ENCODE assay signal across 15 cellular contexts in genomic region chr3:84487296-84487695, GRCh38.
DNase-seq lines count a peak whose midpoint lies in the region; ATAC-seq and TF ChIP-seq lines count a peak whose summit lies in the region.
"Had no signal": no experiment of that assay in that cellular context is flagged by ENCODE, and none has a peak within 500 bp of the region (broad histone marks: within the 10 kb centered on the region; RNA-seq: fewer than 3 reads in every experiment).

No MANE protein-coding gene starts in this region.

- no peaks in the 10 kb centered on the region for H3K36me3 ChIP-seq in BE2C
- no peaks in the 10 kb centered on the region for H3K36me3 ChIP-seq in GM23338 (ENCODE audit: insufficient read depth)
- no peaks in the 10 kb centered on the region for H3K36me3 ChIP-seq in left lung

- no peaks in the 10 kb centered on the region for H3F3A ChIP-seq in GM23338 (replicated peaks; ENCODE audit: low read depth)

- H3K27me3 Mint-ChIP-seq in GM23338 (ENCODE audit: insufficient read depth, low read depth, poor library complexity) = no peaks in the 10 kb centered on the region
- H3K27me3 Mint-ChIP-seq in WTC11 (ENCODE audit: low read depth) = peaks cover 74% of the 10 kb centered on the region
- H3K27me3 Mint-ChIP-seq: CD4-positive, alpha-beta T cell had no signal

- POLR2A ChIA-PET in WTC11 (lab: Charles Lee) = no interaction called here

- H2AFZ ChIP-seq in GM23338 = no peak overlapping the region

- DNase-seq in BE2C (peak; percentile 68), GM23338 (ENCODE audit: low spot score) (peak; percentile 2), WTC11 (ENCODE audit: low spot score) (no peak), left kidney (ENCODE audit: low read depth, low spot score) (peak; percentile 25), left lung (no peak), globus pallidus (ENCODE audit: low spot score) (no peak)
- DNase-seq: ACHN; CD4-positive, alpha-beta T cell; DMS153; DMS79; GDM1; H9; KG1 had no signal

- H3K9me3 Mint-ChIP-seq in GM23338 (peaks cover 23% of the 10 kb centered on the region), WTC11 (peaks cover 30% of the 10 kb centered on the region)

- H3K36me3 Mint-ChIP-seq in GM23338 (ENCODE audit: low read depth) (peaks cover 17% of the 10 kb centered on the region; the same call in 2 of the 3 replicates), WTC11 (peaks cover 11% of the 10 kb centered on the region)

- TF ChIP-seq CTCF in BE2C (IDR thresholded peaks at IDR 0.05; ENCODE audit: low read depth, low read length) (no peak), GM23338 (conservative IDR thresholded peaks at IDR 0.05; ENCODE audit: low read depth in 2 of 2) (no peak), WTC11 (IDR thresholded peaks at IDR 0.05) (no peak), left lung (IDR thresholded peaks at IDR 0.05) (no peak)

- H3K27ac Mint-ChIP-seq in GM23338 = no peak overlapping the region
- no peak overlapping the region for H3K27ac Mint-ChIP-seq in WTC11
- H3K27ac Mint-ChIP-seq: CD4-positive, alpha-beta T cell had no signal

- H3K4me2 ChIP-seq in GM23338 = no peak overlapping the region

- peaks cover 4% of the 10 kb centered on the region; the same call in 1 of the 2 replicates for H3K9me3 ChIP-seq in BE2C
- peaks cover 0 to 12% of the 10 kb centered on the region in 2 donors for H3K9me3 ChIP-seq in left lung

- no peaks in the 10 kb centered on the region for H3K79me2 ChIP-seq in GM23338 (replicated peaks; ENCODE audit: insufficient read depth)

- no peak overlapping the region for H3K4me3 Mint-ChIP-seq in GM23338
- no peak overlapping the region for H3K4me3 Mint-ChIP-seq in WTC11
- H3K4me3 Mint-ChIP-seq: CD4-positive, alpha-beta T cell; H9 had no signal

- H3K27me3 ChIP-seq in BE2C (no peaks in the 10 kb centered on the region), GM23338 (ENCODE audit: insufficient read depth) (no peaks in the 10 kb centered on the region), left lung (no peaks in the 10 kb centered on the region)

- no peaks in the 10 kb centered on the region for H3K9me2 ChIP-seq in GM23338 (ENCODE audit: insufficient read depth)

- ATAC-seq in GM23338 = no peak; the same call in 1 of the 3 replicates
- ATAC-seq in WTC11 = peak; percentile 80
- no peak for ATAC-seq in HG03432 (IDR thresholded peaks at IDR 0.05; ENCODE audit: unreplicated experiment)
- no peak for ATAC-seq in left lung

- H4K20me1 ChIP-seq in GM23338 (replicated peaks; ENCODE audit: insufficient read depth) = no peaks in the 10 kb centered on the region

- H3K4me1 Mint-ChIP-seq in GM23338 = peaks cover 12% of the 10 kb centered on the region; the same call in 2 of the 3 replicates
- H3K4me1 Mint-ChIP-seq in WTC11 = peaks cover 10% of the 10 kb centered on the region

- CTCF ChIA-PET in WTC11 (lab: Charles Lee) = no interaction called here

- H3K4me3 ChIP-seq in BE2C (ENCODE audit: low read depth, low read length) (peak overlapping the region; percentile 10; the same call in 1 of the 2 replicates), GM23338 (no peak overlapping the region), left lung (no peak overlapping the region)

- H3K27ac ChIP-seq in GM23338 (ENCODE audit: low read depth) (no peak overlapping the region), left lung (no peak overlapping the region)
- H3K27ac ChIP-seq: C4-2B had no signal

- intact Hi-C loops in left lung (cut with DNase I) = no loop called here

- H3K4me1 ChIP-seq in BE2C = peaks cover 4% of the 10 kb centered on the region
- peaks cover 24% of the 10 kb centered on the region for H3K4me1 ChIP-seq in GM23338 (ENCODE audit: insufficient read depth)
- H3K4me1 ChIP-seq in left lung = no peaks in the 10 kb centered on the region

TF ChIP-seq in GM23338, 12 proteins besides CTCF, POLR2A, EP300 and RAD21 (continues in another document):
- TF ChIP-seq REST (IDR thresholded peaks at IDR 0.05; ENCODE audit: unreplicated experiment) = no peak
- no peak for TF ChIP-seq ZNF114 (CRISPR knock-in tag; IDR thresholded peaks at IDR 0.05)
- TF ChIP-seq POLR2AphosphoS5 (IDR thresholded peaks at IDR 0.05; ENCODE audit: low read depth) = no peak
- TF ChIP-seq EZH2 (IDR thresholded peaks at IDR 0.05; ENCODE audit: low read depth, unreplicated experiment) = no peak
- no peak for TF ChIP-seq ZNF331 (CRISPR knock-in tag; IDR thresholded peaks at IDR 0.05; ENCODE audit: low read depth)
- no peak for TF ChIP-seq EZH2phosphoT487 (IDR thresholded peaks at IDR 0.05; ENCODE audit: unreplicated experiment)

TF ChIP-seq in WTC11, 78 proteins besides CTCF, POLR2A, EP300 and RAD21:
- TF ChIP-seq RORB (CRISPR knock-in tag; IDR thresholded peaks at IDR 0.05) (no peak), ZNF512 (CRISPR knock-in tag; IDR thresholded peaks at IDR 0.05; ENCODE audit: borderline replicate concordance) (no peak), NR3C1 (CRISPR knock-in tag; conservative IDR thresholded peaks at IDR 0.05; ENCODE audit: low read depth) (no peak), ATF3 (CRISPR knock-in tag; conservative IDR thresholded peaks at IDR 0.05) (no peak), ZNF396 (CRISPR knock-in tag; IDR thresholded peaks at IDR 0.05; ENCODE audit: borderline replicate concordance) (no peak), AR (CRISPR knock-in tag; IDR thresholded peaks at IDR 0.05) (no peak), PRRX2 (CRISPR knock-in tag; IDR thresholded peaks at IDR 0.05) (no peak), ZNF232 (CRISPR knock-in tag; IDR thresholded peaks at IDR 0.05) (no peak), ELF4 (CRISPR knock-in tag; IDR thresholded peaks at IDR 0.05; ENCODE audit: low read depth) (no peak), E2F5 (CRISPR knock-in tag; IDR thresholded peaks at IDR 0.05) (no peak), STAT6 (CRISPR knock-in tag; conservative IDR thresholded peaks at IDR 0.05; ENCODE audit: low read depth) (no peak)
TF ChIP-seq in WTC11: peak in this region for 0.

Comparison
In these comparisons a context has a peak if more than half of its experiments do, and no peak if none do; other contexts are left out.
1. DNase-seq: peak in BE2C (single experiment), GM23338 (single experiment) and left kidney (single experiment); none in WTC11 (single experiment), left lung (0 of 2) and globus pallidus (single experiment).